In the genomic region with DNA sequence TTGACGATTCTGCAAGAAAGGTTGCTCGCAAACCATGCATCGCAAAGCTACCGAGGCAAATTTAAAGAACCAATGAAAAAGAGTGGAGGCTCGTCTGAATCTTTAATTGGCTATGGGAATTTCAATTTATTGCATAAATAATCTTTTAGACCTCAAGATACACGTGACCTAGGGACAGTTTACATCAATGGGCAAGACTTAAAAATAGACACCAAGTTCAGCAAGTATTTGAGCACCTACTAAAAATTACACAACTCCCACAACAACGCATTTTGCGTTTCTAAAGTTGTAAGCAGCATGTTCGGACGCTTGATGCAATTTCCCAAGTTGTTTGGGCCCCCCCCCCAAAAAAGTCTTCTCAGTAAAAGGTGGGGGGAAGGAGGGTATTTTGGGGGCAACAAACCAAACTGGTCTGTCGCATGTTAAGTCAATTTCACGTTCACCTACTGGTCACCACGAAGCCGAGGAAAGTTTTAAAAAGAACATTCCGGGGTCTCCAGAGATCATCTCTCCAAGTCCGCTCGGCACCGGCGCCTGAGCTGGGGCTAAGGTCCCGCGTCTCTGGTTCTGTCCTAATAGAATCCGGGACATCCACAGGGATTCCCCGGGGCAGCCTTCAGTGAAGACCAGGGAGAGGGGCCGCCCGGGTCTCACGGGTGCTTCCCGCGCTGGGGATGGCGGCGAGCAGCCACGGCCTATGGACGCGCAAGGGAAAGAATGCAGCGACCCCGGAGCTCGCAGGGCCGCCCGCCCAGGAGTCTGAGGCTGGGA, we compare ENCODE assay signal across 8 cellular contexts. TPM values are rescaled to one million over a fixed set of nuclear protein-coding genes. Genes with fewer than 3 reads are reported as not detected.
DNase-seq lines count a peak whose midpoint lies in the region; ATAC-seq, FAIRE-seq and TF ChIP-seq lines count a peak whose summit lies in the region.

No MANE protein-coding gene starts in this region.

- H2AFZ ChIP-seq in astrocyte (ENCODE audit: low read depth, low read length), result no peak overlapping the region

- peaks cover 94% of the 10 kb centered on the region for H3K79me2 ChIP-seq in astrocyte (ENCODE audit: insufficient read depth, low read length)

- H3K36me3 Mint-ChIP-seq in CD8-positive, alpha-beta memory T cell, result peaks cover 0 to 35% (median 2%) of the 10 kb centered on the region in 3 donors
- peaks cover 12% of the 10 kb centered on the region for H3K36me3 Mint-ChIP-seq in astrocyte (ENCODE audit: low read depth, unreplicated experiment)

- H3K4me3 Mint-ChIP-seq in CD8-positive, alpha-beta memory T cell, result peak overlapping the region; percentile 84 to 97 (median 94)
- peak overlapping the region; percentile 85 for H3K4me3 Mint-ChIP-seq in astrocyte (ENCODE audit: unreplicated experiment)

- peak overlapping the region; percentile 95 for H3K4me2 ChIP-seq in astrocyte (ENCODE audit: low read length)

- CTCF ChIA-PET in CD8-positive, alpha-beta memory T cell (lab: Charles Lee), result interaction anchor here (0.8 to 4.1 kb wide), 12 partner anchors 12 to 463 kb away, joined by 3 to 22 read pairs (median 4); partner anchors contain the start of genes DSTN, KAT14, PET117 and RRBP1

- H3K9ac ChIP-seq in astrocyte (ENCODE audit: low read length) (peak overlapping the region; percentile 98), iPS-18a (ENCODE audit: low read length) (peak overlapping the region; percentile 99)

- FAIRE-seq in astrocyte (lab: Jason Lieb, UNC), result no peak

- peak overlapping the region; percentile 90 for H3K27ac ChIP-seq in CD8-positive, alpha-beta memory T cell (ENCODE audit: low read depth, low read length)
- H3K27ac ChIP-seq in astrocyte (ENCODE audit: low read depth, low read length) (peak overlapping the region; percentile 99), iPS-18a (ENCODE audit: low read length) (peak overlapping the region; percentile 97)

- H4K20me1 ChIP-seq in astrocyte (ENCODE audit: insufficient read depth, low read length), result peaks cover 55% of the 10 kb centered on the region

- peak overlapping the region; percentile 95 for H3K4me3 ChIP-seq in CD8-positive, alpha-beta memory T cell (ENCODE audit: low read length)
- H3K4me3 ChIP-seq in astrocyte (ENCODE audit: insufficient read depth, low read depth, low read length) (peak overlapping the region; percentile 90), iPS-18a (ENCODE audit: low read length) (peak overlapping the region; percentile 97)

- no peak for DNase-seq in CD8-positive, alpha-beta memory T cell
- DNase-seq in NCI-H146 (lab: John Stamatoyannopoulos, UW), result peak; percentile 19
- peak; percentile 53 for DNase-seq in astrocyte (ENCODE audit: low read depth)
- DNase-seq in stimulated activated CD8-positive, alpha-beta memory T cell treated with anti-CD3 and anti-CD28 coated beads, Interleukin-4, amount 100 ng/mL, for 48 hours, result peak; percentile 57
- DNase-seq in putamen (ENCODE audit: low spot score), result no peak
- no peak for DNase-seq in activated gamma-delta T cell treated with Interleukin-2 at 50 U/mL for 16 hours

- no peaks in the 10 kb centered on the region for H3K27me3 Mint-ChIP-seq in CD8-positive, alpha-beta memory T cell
- no peaks in the 10 kb centered on the region for H3K27me3 Mint-ChIP-seq in astrocyte (ENCODE audit: low read depth, unreplicated experiment)

- TF ChIP-seq CTCF in astrocyte (IDR thresholded peaks at IDR 0.05; ENCODE audit: insufficient read depth, low read depth, low read length), result no peak

- no peaks in the 10 kb centered on the region for H3K36me3 ChIP-seq in CD8-positive, alpha-beta memory T cell (ENCODE audit: insufficient read depth, low read length)
- H3K36me3 ChIP-seq in astrocyte (ENCODE audit: insufficient read depth, low read length), result peaks cover 6% of the 10 kb centered on the region
- peaks cover 24% of the 10 kb centered on the region for H3K36me3 ChIP-seq in iPS-18a (ENCODE audit: control insufficient read depth, low read depth, low read length)

- no peaks in the 10 kb centered on the region for H3K9me3 Mint-ChIP-seq in CD8-positive, alpha-beta memory T cell
- H3K9me3 Mint-ChIP-seq in astrocyte (ENCODE audit: unreplicated experiment), result no peaks in the 10 kb centered on the region

- peaks cover 72 to 83% (median 78%) of the 10 kb centered on the region in 3 donors for H3K4me1 Mint-ChIP-seq in CD8-positive, alpha-beta memory T cell
- peaks cover 24% of the 10 kb centered on the region for H3K4me1 Mint-ChIP-seq in astrocyte (ENCODE audit: low read depth, unreplicated experiment)

- ATAC-seq in GM21825 (IDR thresholded peaks at IDR 0.05; ENCODE audit: unreplicated experiment), result peak; percentile 2

- H3K27me3 ChIP-seq in CD8-positive, alpha-beta memory T cell (ENCODE audit: insufficient read depth, low read length, poor library complexity, severe bottlenecking), result no peaks in the 10 kb centered on the region
- H3K27me3 ChIP-seq in astrocyte (ENCODE audit: insufficient read depth, low read length) (no peaks in the 10 kb centered on the region), iPS-18a (ENCODE audit: control insufficient read depth, insufficient read depth, low read length) (no peaks in the 10 kb centered on the region)

- POLR2A ChIA-PET in CD8-positive, alpha-beta memory T cell (lab: Charles Lee), result interaction anchor here (0.8 to 2.7 kb wide), 6 partner anchors 12 to 539 kb away, joined by 3 to 17 read pairs (median 4); partner anchors contain the start of genes DSTN, RRBP1 and ZNF133

- peaks cover 65% of the 10 kb centered on the region for H3K4me1 ChIP-seq in CD8-positive, alpha-beta memory T cell (ENCODE audit: insufficient read depth, low read length)
- peaks cover 50% of the 10 kb centered on the region for H3K4me1 ChIP-seq in astrocyte (ENCODE audit: insufficient read depth, low read length)
- peaks cover 37% of the 10 kb centered on the region for H3K4me1 ChIP-seq in iPS-18a (ENCODE audit: control insufficient read depth, low read depth, low read length)

- peak overlapping the region; percentile 90 to 98 (median 96) for H3K27ac Mint-ChIP-seq in CD8-positive, alpha-beta memory T cell
- H3K27ac Mint-ChIP-seq in astrocyte (ENCODE audit: unreplicated experiment), result peak overlapping the region; percentile 91

- H3K9me3 ChIP-seq in CD8-positive, alpha-beta memory T cell (ENCODE audit: low read length), result no peaks in the 10 kb centered on the region
- H3K9me3 ChIP-seq in astrocyte (ENCODE audit: insufficient read depth, low read depth, low read length), result no peaks in the 10 kb centered on the region
- no peaks in the 10 kb centered on the region for H3K9me3 ChIP-seq in iPS-18a (ENCODE audit: control insufficient read depth, low read depth, low read length)

RNA-seq across cellular contexts. Expression of gene SNX5, which starts 0.8 kb away (rescaled TPM):
- total RNA-seq in CD8-positive, alpha-beta memory T cell, result 100 to 1,000 TPM; 174 to 191 TPM
- polyA plus RNA-seq in CD8-positive, alpha-beta memory T cell, result 89.0 TPM
- 78.0 and 95.1 TPM in 2 replicates for total RNA-seq in astrocyte

RNA-seq across cellular contexts. Expression of gene MGME1, which starts 1.0 kb away (rescaled TPM):
- total RNA-seq in CD8-positive, alpha-beta memory T cell, result 10 to 100 TPM; 29.2 to 31.8 TPM
- polyA plus RNA-seq in CD8-positive, alpha-beta memory T cell, result 11.9 TPM
- 14.1 and 14.2 TPM in 2 replicates for total RNA-seq in astrocyte

Comparison
In these comparisons a context has a peak if more than half of its experiments do, and no peak if none do; other contexts are left out.
1. DNase-seq: peak in NCI-H146 (single experiment), astrocyte (single experiment) and stimulated activated CD8-positive, alpha-beta memory T cell treated with anti-CD3 and anti-CD28 coated beads, Interleukin-4, amount 100 ng/mL, for 48 hours (single experiment); none in CD8-positive, alpha-beta memory T cell (0 of 5), putamen (single experiment) and activated gamma-delta T cell treated with Interleukin-2 at 50 U/mL for 16 hours (single experiment).
2. Peak in every context shown above with its lines, with median percentiles within 50 percentile points of each other: H3K27ac ChIP-seq and H3K4me3 ChIP-seq.